ENCODE assay signal across 1 cellular context in the genomic region with DNA sequence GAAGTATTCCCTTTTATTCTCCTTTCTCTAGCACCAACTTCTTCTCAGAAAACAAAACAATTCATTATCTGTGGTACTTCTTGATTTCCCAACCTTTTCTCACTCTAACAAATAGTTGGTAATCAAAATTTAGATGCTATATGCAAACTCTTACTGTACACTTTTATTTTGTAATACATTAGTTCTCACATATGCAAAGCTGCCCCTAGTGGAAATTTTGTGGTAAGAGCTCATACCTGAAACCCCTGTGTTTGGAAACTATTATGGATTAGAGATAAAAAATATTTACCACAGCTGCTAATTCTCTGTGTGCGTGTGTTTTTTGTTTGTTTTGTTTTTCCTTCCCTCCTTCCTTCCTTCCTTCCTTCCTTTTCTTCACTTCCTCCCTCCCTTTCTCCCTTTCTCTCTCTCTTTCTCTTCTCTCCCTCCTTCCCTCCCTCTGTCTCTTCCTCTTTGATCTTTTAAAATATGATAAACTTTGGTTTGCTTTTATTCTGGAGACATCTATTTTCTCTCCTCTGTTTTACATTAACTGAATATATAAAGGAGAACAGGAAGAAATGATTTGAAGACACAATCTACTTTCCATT.
TF ChIP-seq lines count a peak whose summit lies in the region.

No MANE protein-coding gene starts in this region.

TF ChIP-seq in IMR-90, 13 proteins besides CTCF, POLR2A, EP300 and RAD21 (continued from another document):
- no peak for TF ChIP-seq RCOR1 (IDR thresholded peaks at IDR 0.05; ENCODE audit: insufficient replicate concordance, low read length)
- no peak for TF ChIP-seq ELK1 (IDR thresholded peaks at IDR 0.05; ENCODE audit: borderline replicate concordance, low read depth, low read length)
- TF ChIP-seq CEBPB (IDR thresholded peaks at IDR 0.05; ENCODE audit: low read depth, low read length), result no peak
- no peak for TF ChIP-seq FOS (IDR thresholded peaks at IDR 0.05; ENCODE audit: low read depth, low read length)
- no peak for TF ChIP-seq CHD1 (IDR thresholded peaks at IDR 0.05; ENCODE audit: low read depth, low read length)
- TF ChIP-seq NFE2L2 (IDR thresholded peaks at IDR 0.05; ENCODE audit: low read depth, low read length), result no peak
- TF ChIP-seq MAFK (IDR thresholded peaks at IDR 0.05; ENCODE audit: low read depth, low read length), result no peak
- TF ChIP-seq BHLHE40 (IDR thresholded peaks at IDR 0.05; ENCODE audit: low read depth, low read length), result no peak
- TF ChIP-seq MXI1 (IDR thresholded peaks at IDR 0.05; ENCODE audit: borderline replicate concordance, low read depth, low read length), result no peak
- TF ChIP-seq MAZ (IDR thresholded peaks at IDR 0.05; ENCODE audit: borderline replicate concordance, low read depth, low read length), result no peak
